ENCODE assay signal across 1 cellular context in genomic region chr11:61139391-61139790, GRCh38.
TF ChIP-seq lines count a peak whose summit lies in the region.

No MANE protein-coding gene starts in this region.

TF ChIP-seq in GM12878, 131 proteins besides CTCF, POLR2A, EP300 and RAD21:
- TF ChIP-seq PKNOX1 (IDR thresholded peaks at IDR 0.05) (peak; percentile 28; the same call in 1 of the 2 replicates), ZBTB40 (IDR thresholded peaks at IDR 0.05; ENCODE audit: borderline replicate concordance) (no peak)
